1 cellular context compared by ENCODE assay signal in genomic region chr6:125994659-125995488, GRCh38.
TF ChIP-seq lines count a peak whose summit lies in the region.

No MANE protein-coding gene starts in this region.

TF ChIP-seq in HEK293, 187 proteins besides CTCF, POLR2A, EP300 and RAD21 (continued from another document and continues in another):
- TF ChIP-seq ZFP3 (tag by site-specific recombination; IDR thresholded peaks at IDR 0.05; ENCODE audit: low read depth) (no peak), ZNF571 (tag by site-specific recombination; IDR thresholded peaks at IDR 0.05) (no peak), ZNF121 (tag by site-specific recombination; IDR thresholded peaks at IDR 0.05) (no peak), ZNF354C (tag by site-specific recombination; IDR thresholded peaks at IDR 0.05; ENCODE audit: borderline replicate concordance, low read depth) (no peak), YY1 (tag by site-specific recombination; IDR thresholded peaks at IDR 0.05) (no peak; the same call in 1 of the 2 replicates), ZBTB44 (tag by site-specific recombination; IDR thresholded peaks at IDR 0.05) (peak; percentile 93), ZNF664 (tag by site-specific recombination; IDR thresholded peaks at IDR 0.05) (no peak; the same call in 1 of the 2 replicates), ZNF501 (tag by site-specific recombination; IDR thresholded peaks at IDR 0.05) (no peak), ZNF624 (tag by site-specific recombination; IDR thresholded peaks at IDR 0.05) (no peak), ZNF677 (tag by site-specific recombination; IDR thresholded peaks at IDR 0.05) (no peak), SCRT2 (tag by site-specific recombination; IDR thresholded peaks at IDR 0.05) (no peak), ZNF561 (tag by site-specific recombination; IDR thresholded peaks at IDR 0.05; ENCODE audit: borderline replicate concordance) (0 out of 2 replicates have a peak, but pooled peaks have one; percentile 22), IKZF3 (tag by site-specific recombination; IDR thresholded peaks at IDR 0.05) (0 out of 2 replicates have a peak, but pooled peaks have one; percentile 15), ZNF2 (tag by site-specific recombination; IDR thresholded peaks at IDR 0.05) (peak; percentile 64; the same call in 1 of the 2 replicates), ZNF558 (tag by site-specific recombination; IDR thresholded peaks at IDR 0.05) (0 out of 2 replicates have a peak, but pooled peaks have one; percentile 38), ZNF660 (tag by site-specific recombination; IDR thresholded peaks at IDR 0.05) (peak; percentile 19; the same call in 1 of the 2 replicates), ZFP69B (tag by site-specific recombination; IDR thresholded peaks at IDR 0.05) (0 out of 2 replicates have a peak, but pooled peaks have one; percentile 35), ZNF426 (tag by site-specific recombination; IDR thresholded peaks at IDR 0.05) (no peak), OSR2 (tag by site-specific recombination; IDR thresholded peaks at IDR 0.05) (peak; percentile 67), PRDM1 (tag by site-specific recombination; IDR thresholded peaks at IDR 0.05) (peak; percentile 94), GLI2 (tag by site-specific recombination; IDR thresholded peaks at IDR 0.05; ENCODE audit: borderline replicate concordance, low read depth) (no peak), ZNF214 (tag by site-specific recombination; IDR thresholded peaks at IDR 0.05; ENCODE audit: borderline replicate concordance) (no peak), ZNF148 (tag by site-specific recombination; IDR thresholded peaks at IDR 0.05; ENCODE audit: borderline replicate concordance) (no peak), GLIS1 (tag by site-specific recombination; IDR thresholded peaks at IDR 0.05) (peak; percentile 8; the same call in 1 of the 2 replicates), PRDM10 (tag by site-specific recombination; IDR thresholded peaks at IDR 0.05) (peak; percentile 16; the same call in 1 of the 2 replicates), YY2 (tag by site-specific recombination; IDR thresholded peaks at IDR 0.05) (peak; percentile 61; the same call in 1 of the 2 replicates), ZSCAN5A (tag by site-specific recombination; IDR thresholded peaks at IDR 0.05) (no peak), ZNF654 (tag by site-specific recombination; IDR thresholded peaks at IDR 0.05; ENCODE audit: low read depth) (peak; percentile 8; the same call in 1 of the 2 replicates), ZNF223 (tag by site-specific recombination; IDR thresholded peaks at IDR 0.05) (no peak), ZNF596 (tag by site-specific recombination; IDR thresholded peaks at IDR 0.05) (no peak; the same call in 1 of the 2 replicates), ZNF169 (tag by site-specific recombination; IDR thresholded peaks at IDR 0.05) (no peak), MYNN (tag by site-specific recombination; IDR thresholded peaks at IDR 0.05; ENCODE audit: borderline replicate concordance) (peak; percentile 94), HOXD13 (CRISPR knock-in tag; IDR thresholded peaks at IDR 0.05; ENCODE audit: borderline replicate concordance) (no peak)
- TF ChIP-seq, protein P1, sequence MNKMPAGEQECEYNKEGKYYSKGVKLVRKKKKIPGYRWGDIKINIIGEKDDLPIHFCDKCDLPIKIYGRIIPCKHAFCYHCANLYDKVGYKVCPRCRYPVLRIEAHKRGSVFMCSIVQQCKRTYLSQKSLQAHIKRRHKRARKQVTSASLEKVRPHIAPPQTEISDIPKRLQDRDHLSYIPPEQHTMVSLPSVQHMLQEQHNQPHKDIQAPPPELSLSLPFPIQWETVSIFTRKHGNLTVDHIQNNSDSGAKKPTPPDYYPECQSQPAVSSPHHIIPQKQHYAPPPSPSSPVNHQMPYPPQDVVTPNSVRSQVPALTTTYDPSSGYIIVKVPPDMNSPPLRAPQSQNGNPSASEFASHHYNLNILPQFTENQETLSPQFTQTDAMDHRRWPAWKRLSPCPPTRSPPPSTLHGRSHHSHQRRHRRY (tag by site-specific recombination; IDR thresholded peaks at IDR 0.05): no peak
- TF ChIP-seq, protein P2, sequence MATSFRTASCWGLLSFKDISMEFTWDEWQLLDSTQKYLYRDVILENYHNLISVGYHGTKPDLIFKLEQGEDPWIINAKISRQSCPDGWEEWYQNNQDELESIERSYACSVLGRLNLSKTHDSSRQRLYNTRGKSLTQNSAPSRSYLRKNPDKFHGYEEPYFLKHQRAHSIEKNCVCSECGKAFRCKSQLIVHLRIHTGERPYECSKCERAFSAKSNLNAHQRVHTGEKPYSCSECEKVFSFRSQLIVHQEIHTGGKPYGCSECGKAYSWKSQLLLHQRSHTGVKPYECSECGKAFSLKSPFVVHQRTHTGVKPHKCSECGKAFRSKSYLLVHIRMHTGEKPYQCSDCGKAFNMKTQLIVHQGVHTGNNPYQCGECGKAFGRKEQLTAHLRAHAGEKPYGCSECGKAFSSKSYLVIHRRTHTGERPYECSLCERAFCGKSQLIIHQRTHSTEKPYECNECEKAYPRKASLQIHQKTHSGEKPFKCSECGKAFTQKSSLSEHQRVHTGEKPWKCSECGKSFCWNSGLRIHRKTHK (tag by site-specific recombination; IDR thresholded peaks at IDR 0.05): no peak
- TF ChIP-seq, protein P3, sequence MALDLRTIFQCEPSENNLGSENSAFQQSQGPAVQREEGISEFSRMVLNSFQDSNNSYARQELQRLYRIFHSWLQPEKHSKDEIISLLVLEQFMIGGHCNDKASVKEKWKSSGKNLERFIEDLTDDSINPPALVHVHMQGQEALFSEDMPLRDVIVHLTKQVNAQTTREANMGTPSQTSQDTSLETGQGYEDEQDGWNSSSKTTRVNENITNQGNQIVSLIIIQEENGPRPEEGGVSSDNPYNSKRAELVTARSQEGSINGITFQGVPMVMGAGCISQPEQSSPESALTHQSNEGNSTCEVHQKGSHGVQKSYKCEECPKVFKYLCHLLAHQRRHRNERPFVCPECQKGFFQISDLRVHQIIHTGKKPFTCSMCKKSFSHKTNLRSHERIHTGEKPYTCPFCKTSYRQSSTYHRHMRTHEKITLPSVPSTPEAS (tag by site-specific recombination; IDR thresholded peaks at IDR 0.05): no peak
- TF ChIP-seq, protein P4, sequence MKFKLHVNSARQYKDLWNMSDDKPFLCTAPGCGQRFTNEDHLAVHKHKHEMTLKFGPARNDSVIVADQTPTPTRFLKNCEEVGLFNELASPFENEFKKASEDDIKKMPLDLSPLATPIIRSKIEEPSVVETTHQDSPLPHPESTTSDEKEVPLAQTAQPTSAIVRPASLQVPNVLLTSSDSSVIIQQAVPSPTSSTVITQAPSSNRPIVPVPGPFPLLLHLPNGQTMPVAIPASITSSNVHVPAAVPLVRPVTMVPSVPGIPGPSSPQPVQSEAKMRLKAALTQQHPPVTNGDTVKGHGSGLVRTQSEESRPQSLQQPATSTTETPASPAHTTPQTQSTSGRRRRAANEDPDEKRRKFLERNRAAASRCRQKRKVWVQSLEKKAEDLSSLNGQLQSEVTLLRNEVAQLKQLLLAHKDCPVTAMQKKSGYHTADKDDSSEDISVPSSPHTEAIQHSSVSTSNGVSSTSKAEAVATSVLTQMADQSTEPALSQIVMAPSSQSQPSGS (tag by site-specific recombination; IDR thresholded peaks at IDR 0.05; ENCODE audit: low read depth): 0 out of 2 replicates have a peak, but pooled peaks have one; percentile 39
- TF ChIP-seq, protein P5, sequence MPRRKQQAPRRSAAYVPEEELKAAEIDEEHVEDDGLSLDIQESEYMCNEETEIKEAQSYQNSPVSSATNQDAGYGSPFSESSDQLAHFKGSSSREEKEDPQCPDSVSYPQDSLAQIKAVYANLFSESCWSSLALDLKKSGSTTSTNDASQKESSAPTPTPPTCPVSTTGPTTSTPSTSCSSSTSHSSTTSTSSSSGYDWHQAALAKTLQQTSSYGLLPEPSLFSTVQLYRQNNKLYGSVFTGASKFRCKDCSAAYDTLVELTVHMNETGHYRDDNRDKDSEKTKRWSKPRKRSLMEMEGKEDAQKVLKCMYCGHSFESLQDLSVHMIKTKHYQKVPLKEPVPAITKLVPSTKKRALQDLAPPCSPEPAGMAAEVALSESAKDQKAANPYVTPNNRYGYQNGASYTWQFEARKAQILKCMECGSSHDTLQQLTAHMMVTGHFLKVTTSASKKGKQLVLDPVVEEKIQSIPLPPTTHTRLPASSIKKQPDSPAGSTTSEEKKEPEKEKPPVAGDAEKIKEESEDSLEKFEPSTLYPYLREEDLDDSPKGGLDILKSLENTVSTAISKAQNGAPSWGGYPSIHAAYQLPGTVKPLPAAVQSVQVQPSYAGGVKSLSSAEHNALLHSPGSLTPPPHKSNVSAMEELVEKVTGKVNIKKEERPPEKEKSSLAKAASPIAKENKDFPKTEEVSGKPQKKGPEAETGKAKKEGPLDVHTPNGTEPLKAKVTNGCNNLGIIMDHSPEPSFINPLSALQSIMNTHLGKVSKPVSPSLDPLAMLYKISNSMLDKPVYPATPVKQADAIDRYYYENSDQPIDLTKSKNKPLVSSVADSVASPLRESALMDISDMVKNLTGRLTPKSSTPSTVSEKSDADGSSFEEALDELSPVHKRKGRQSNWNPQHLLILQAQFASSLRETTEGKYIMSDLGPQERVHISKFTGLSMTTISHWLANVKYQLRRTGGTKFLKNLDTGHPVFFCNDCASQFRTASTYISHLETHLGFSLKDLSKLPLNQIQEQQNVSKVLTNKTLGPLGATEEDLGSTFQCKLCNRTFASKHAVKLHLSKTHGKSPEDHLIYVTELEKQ (tag by site-specific recombination; IDR thresholded peaks at IDR 0.05; ENCODE audit: borderline replicate concordance): 0 out of 2 replicates have a peak, but pooled peaks have one; percentile 43
